Comparison of ENCODE assay signal across 2 cellular contexts in genomic region chr7:129006636-129007414, GRCh38.
TF ChIP-seq lines count a peak whose summit lies in the region.

No MANE protein-coding gene starts in this region.

TF ChIP-seq in IMR-90, 13 proteins besides CTCF, POLR2A, EP300 and RAD21:
- no peak for TF ChIP-seq BHLHE40 (IDR thresholded peaks at IDR 0.05; ENCODE audit: low read depth, low read length)
- no peak for TF ChIP-seq CEBPB (IDR thresholded peaks at IDR 0.05; ENCODE audit: low read depth, low read length)
- TF ChIP-seq FOS (IDR thresholded peaks at IDR 0.05; ENCODE audit: low read depth, low read length): no peak
- TF ChIP-seq MXI1 (IDR thresholded peaks at IDR 0.05; ENCODE audit: borderline replicate concordance, low read depth, low read length): no peak
- no peak for TF ChIP-seq SMC3 (IDR thresholded peaks at IDR 0.05; ENCODE audit: low read depth, low read length)
- TF ChIP-seq MAZ (IDR thresholded peaks at IDR 0.05; ENCODE audit: borderline replicate concordance, low read depth, low read length): no peak
- TF ChIP-seq RFX5 (IDR thresholded peaks at IDR 0.05; ENCODE audit: low read depth, low read length): no peak
- TF ChIP-seq ELK1 (IDR thresholded peaks at IDR 0.05; ENCODE audit: borderline replicate concordance, low read depth, low read length): no peak
- TF ChIP-seq USF2 (IDR thresholded peaks at IDR 0.05; ENCODE audit: low read depth, low read length): no peak
- TF ChIP-seq CHD1 (IDR thresholded peaks at IDR 0.05; ENCODE audit: low read depth, low read length): no peak
- no peak for TF ChIP-seq MAFK (IDR thresholded peaks at IDR 0.05; ENCODE audit: low read depth, low read length)
- no peak for TF ChIP-seq RCOR1 (IDR thresholded peaks at IDR 0.05; ENCODE audit: insufficient replicate concordance, low read length)
- no peak for TF ChIP-seq NFE2L2 (IDR thresholded peaks at IDR 0.05; ENCODE audit: low read depth, low read length)
TF ChIP-seq in IMR-90: peak in this region for 0.

TF ChIP-seq in GM12878, 131 proteins besides CTCF, POLR2A, EP300 and RAD21:
- TF ChIP-seq CBX5 (IDR thresholded peaks at IDR 0.05; ENCODE audit: low read depth) (no peak), LARP7 (IDR thresholded peaks at IDR 0.05) (no peak), NFIC (IDR thresholded peaks at IDR 0.05; ENCODE audit: low read depth, low read length) (0 out of 2 replicates have a peak, but pooled peaks have one; percentile 23), TCF7 (IDR thresholded peaks at IDR 0.05; ENCODE audit: borderline replicate concordance) (no peak)
